Comparison of ENCODE assay signal across 16 cellular contexts in genomic region chr15:31381801-31382692, GRCh38. TPM values are rescaled to one million over a fixed set of nuclear protein-coding genes. Genes with fewer than 3 reads are reported as not detected.
DNase-seq lines count a peak whose midpoint lies in the region; ATAC-seq, FAIRE-seq and TF ChIP-seq lines count a peak whose summit lies in the region.
"Had no signal": no experiment of that assay in that cellular context is flagged by ENCODE, and none has a peak within 500 bp of the region (broad histone marks: within the 10 kb centered on the region; RNA-seq: fewer than 3 reads in every experiment).

No MANE protein-coding gene starts in this region.

- no peak overlapping the region for H3K56ac ChIP-seq in H1 (replicated peaks; ENCODE audit: insufficient read length, low read depth, low read length)

- ATAC-seq in A549 = peak; percentile 25 to 49; a peak in 3 of 6 replicates
- no peak; the same call in 2 of the 3 replicates for ATAC-seq in DND-41 (ENCODE audit: insufficient read depth, low read depth)
- no peak for ATAC-seq in GM18907 (IDR thresholded peaks at IDR 0.05; ENCODE audit: unreplicated experiment)
- ATAC-seq in HG03139 (IDR thresholded peaks at IDR 0.05; ENCODE audit: unreplicated experiment) = no peak
- no peak for ATAC-seq in GM21367 (IDR thresholded peaks at IDR 0.05; ENCODE audit: unreplicated experiment)

- peaks cover 48% of the 10 kb centered on the region for H3K36me3 ChIP-seq in DND-41 (ENCODE audit: insufficient read depth, low read length)
- H3K36me3 ChIP-seq in H1 (ENCODE audit: control insufficient read depth in 2 of 4, insufficient read depth in 4 of 4, low read length in 3 of 4) = peaks cover 0 to 5% (median 0%) of the 10 kb centered on the region in 4 experiments; a peak in 1 of 8 replicates
- H3K36me3 ChIP-seq in mucosa of rectum (ENCODE audit: control insufficient read depth in 2 of 2, insufficient read depth in 2 of 2, low read length in 2 of 2) = peaks cover 8 to 31% of the 10 kb centered on the region in 2 donors

- TF ChIP-seq EP300 in A549 (IDR thresholded peaks at IDR 0.05) (no peak), H1 (IDR thresholded peaks at IDR 0.05; ENCODE audit: borderline replicate concordance in 1 of 2, low read depth in 2 of 2, low read length in 2 of 2) (no peak)

- H2BK15ac ChIP-seq in H1 (ENCODE audit: low read length) = peak overlapping the region; percentile 8; the same call in 1 of the 2 replicates

- H3K9ac ChIP-seq in DND-41 (ENCODE audit: low read depth, low read length) (no peak overlapping the region), H1 (replicated peaks in 1 of 4; ENCODE audit: extremely low read depth in 1 of 4, low read depth in 3 of 4, low read length in 3 of 4) (no peak overlapping the region; a peak in 2 of 7 replicates), mucosa of rectum (ENCODE audit: low read depth in 1 of 2, low read length in 2 of 2) (no peak overlapping the region)

- DNase-seq in A549 (ENCODE audit: low read depth in 1 of 2, low spot score in 1 of 2) (no peak), DND-41 (no peak), H1 (ENCODE audit: low read depth in 1 of 2, low spot score in 2 of 2) (no peak), OCI-M2 (lab: John Stamatoyannopoulos, UW; ENCODE audit: unreplicated experiment) (no peak)
- DNase-seq: activated CD4-positive, alpha-beta T cell treated with anti-CD3 and anti-CD28 coated beads, Interleukin-2, amount 50 U/mL, for 48 hours; NCI-H1436 treated with DMSO at 0.1 percent for 48 hours; NCI-H524 treated with DMSO at 0.1 percent for 48 hours; retina; stimulated activated CD4-positive, alpha-beta T cell treated with anti-CD3 and anti-CD28 coated beads, Interleukin-4, amount 100 ng/mL, for 24 hours; stimulated activated naive CD4-positive, alpha-beta T cell had no signal

- peaks cover 25% of the 10 kb centered on the region for H4K20me1 ChIP-seq in DND-41 (ENCODE audit: insufficient read depth, low read length)
- no peaks in the 10 kb centered on the region for H4K20me1 ChIP-seq in H1 (replicated peaks in 1 of 2; ENCODE audit: control insufficient read depth in 1 of 2, insufficient read depth in 2 of 2, low read length in 2 of 2)

- no peak overlapping the region for H3K14ac ChIP-seq in H1 (ENCODE audit: insufficient read length)

- TF ChIP-seq RAD21 in A549 (conservative IDR thresholded peaks at IDR 0.05 in 1 of 2, IDR thresholded peaks at IDR 0.05 in 1 of 2) (no peak), H1 (IDR thresholded peaks at IDR 0.05 in 1 of 2, conservative IDR thresholded peaks at IDR 0.05 in 1 of 2; ENCODE audit: low read depth in 2 of 2, low read length in 2 of 2) (no peak)

- CTCF ChIA-PET in A549 (lab: Yijun Ruan, JAX) = interaction anchor here (1.1 to 2.3 kb wide), 8 partner anchors 8 to 596 kb away, joined by 3 to 10 read pairs (median 4); no protein-coding TSS in a partner anchor
- CTCF ChIA-PET in H1 (lab: Charles Lee; ENCODE audit: partially characterized antibody) = interaction anchor here (0.6 to 2.5 kb wide), 8 partner anchors 8 to 182 kb away, joined by 3 to 7 read pairs (median 3); no protein-coding TSS in a partner anchor

- H2AK5ac ChIP-seq in H1 (ENCODE audit: low read depth, low read length) = no peak overlapping the region

- H3K9me3 ChIP-seq in A549 (no peaks in the 10 kb centered on the region), DND-41 (ENCODE audit: insufficient read depth, low read length, severe bottlenecking) (no peaks in the 10 kb centered on the region), H1 (ENCODE audit: insufficient read depth in 2 of 2, low read depth in 1 of 2, low read length in 1 of 2) (no peaks in the 10 kb centered on the region), mucosa of rectum (ENCODE audit: control insufficient read depth in 2 of 2, low read length in 2 of 2) (no peaks in the 10 kb centered on the region)

- no peak overlapping the region for H2BK120ac ChIP-seq in H1 (replicated peaks; ENCODE audit: low read depth, low read length)

- H2AFZ ChIP-seq in DND-41 (ENCODE audit: low read depth, low read length) = no peak overlapping the region
- H2AFZ ChIP-seq in H1 (ENCODE audit: low read length) = no peak overlapping the region

- no peak overlapping the region for H3K23ac ChIP-seq in H1 (ENCODE audit: insufficient read length)

- H3K4me2 ChIP-seq in A549 (no peak overlapping the region), DND-41 (ENCODE audit: insufficient read depth, low read length) (no peak overlapping the region), H1 (ENCODE audit: insufficient read depth in 1 of 2, low read depth in 2 of 2, low read length in 2 of 2) (no peak overlapping the region)

- no peak overlapping the region for H4K91ac ChIP-seq in H1 (replicated peaks; ENCODE audit: insufficient read length, low read length)

- no peaks in the 10 kb centered on the region; the same call in 1 of the 2 replicates for H3K79me1 ChIP-seq in H1 (ENCODE audit: low read depth, low read length)

- H3K18ac ChIP-seq in H1 (ENCODE audit: extremely low read depth, low read length) = no peak overlapping the region

- H3K27me3 ChIP-seq in DND-41 (ENCODE audit: insufficient read depth, low read length, poor library complexity) (no peaks in the 10 kb centered on the region), H1 (replicated peaks in 1 of 4; ENCODE audit: control insufficient read depth in 3 of 4, extremely low read depth in 1 of 4, insufficient read depth in 3 of 4, low read length in 3 of 4) (no peaks in the 10 kb centered on the region), mucosa of rectum (ENCODE audit: control insufficient read depth in 2 of 2, insufficient read depth in 2 of 2, low read length in 2 of 2) (no peaks in the 10 kb centered on the region)

- H3K4me1 ChIP-seq in A549 = peaks cover 13% of the 10 kb centered on the region; the same call in 2 of the 3 replicates
- peaks cover 15% of the 10 kb centered on the region for H3K4me1 ChIP-seq in DND-41 (ENCODE audit: insufficient read depth, low read length)
- H3K4me1 ChIP-seq in H1 (replicated peaks in 1 of 4; ENCODE audit: control insufficient read depth in 3 of 4, insufficient read depth in 4 of 4, low read length in 3 of 4) = peaks cover 0 to 6% (median 0%) of the 10 kb centered on the region in 4 experiments; a peak in 2 of 7 replicates
- peaks cover 20 to 25% of the 10 kb centered on the region in 2 donors for H3K4me1 ChIP-seq in mucosa of rectum (ENCODE audit: control insufficient read depth in 2 of 2, insufficient read depth in 2 of 2, low read length in 2 of 2)

- H3K27ac ChIP-seq in A549 (peak overlapping the region in 1 of 2 experiments; percentile 66; a peak in 3 of 6 replicates), DND-41 (ENCODE audit: low read length) (peak overlapping the region; percentile 47), H1 (ENCODE audit: low read depth, low read length) (no peak overlapping the region), mucosa of rectum (ENCODE audit: low read depth in 2 of 2, low read length in 2 of 2) (peak overlapping the region; percentile 4 to 24)

- H3K4ac ChIP-seq in H1 (replicated peaks; ENCODE audit: insufficient read length, low read depth, low read length) = no peak overlapping the region

- H2BK5ac ChIP-seq in H1 (ENCODE audit: low read depth, low read length) = 0 out of 2 replicates have a peak overlapping the region, but pooled peaks have one; percentile 66

- H3K79me2 ChIP-seq in DND-41 (ENCODE audit: insufficient read depth, low read length) = peaks cover 7% of the 10 kb centered on the region; the same call in 1 of the 2 replicates
- no peaks in the 10 kb centered on the region for H3K79me2 ChIP-seq in H1 (ENCODE audit: control insufficient read depth in 1 of 2, insufficient read depth in 2 of 2, low read length in 2 of 2)

- H3K4me3 ChIP-seq in A549 (no peak overlapping the region), DND-41 (ENCODE audit: low read depth in 1 of 2, low read length in 2 of 2) (no peak overlapping the region), H1 (ENCODE audit: extremely low read depth in 1 of 4, insufficient read depth in 2 of 4, low read depth in 3 of 4, low read length in 4 of 4) (no peak overlapping the region), mucosa of rectum (ENCODE audit: low read length in 2 of 2) (no peak overlapping the region)

- TF ChIP-seq CTCF in A549 (IDR thresholded peaks at IDR 0.05) (no peak), DND-41 (IDR thresholded peaks at IDR 0.05; ENCODE audit: borderline replicate concordance, extremely low read depth, low read length, poor library complexity, severe bottlenecking) (no peak), H1 (IDR thresholded peaks at IDR 0.05; ENCODE audit: control extremely low read depth in 1 of 3, insufficient read depth in 1 of 3, low read depth in 1 of 3, low read length in 3 of 3) (no peak)

- WGBS in A549 (ENCODE audit: missing lambda C conversion rate) = 87% methylated on average over 10 of the region's 10 CpGs
- 89% methylated on average over 10 of the region's 10 CpGs; no CpG with 5 or more reads in 1 of the 2 experiments for WGBS in H1 (ENCODE audit: extremely low coverage in 1 of 2, insufficient coverage in 1 of 2, insufficient read length in 1 of 2, insufficient replicate concordance in 2 of 2, low coverage in 1 of 2, low lambda C conversion rate in 2 of 2, missing lambda C conversion rate in 1 of 2), 2 experiments

- no peak overlapping the region for H4K5ac ChIP-seq in H1 (ENCODE audit: insufficient read length, low read depth, low read length)

- H4K8ac ChIP-seq in H1 (ENCODE audit: extremely low read depth, insufficient read depth, low read length) = no peak overlapping the region

- POLR2A ChIA-PET in A549 (lab: Yijun Ruan, JAX) = interaction anchor here (0.8 to 1.0 kb wide), 2 partner anchors 10 kb away, joined by 3 read pairs; no protein-coding TSS in a partner anchor
- POLR2A ChIA-PET in H1 (lab: Charles Lee; ENCODE audit: partially characterized antibody) = no interaction called here

- no peak overlapping the region for H2BK20ac ChIP-seq in H1 (ENCODE audit: low read length)

- no peak overlapping the region for H2BK12ac ChIP-seq in H1 (ENCODE audit: low read depth, low read length)

- FAIRE-seq in A549 (lab: Jason Lieb, UNC) = no peak
- FAIRE-seq in H1 (lab: Jason Lieb, UNC) = no peak
- FAIRE-seq: GM12892, RCC 7860 had no signal

- TF ChIP-seq POLR2A in A549 (IDR thresholded peaks at IDR 0.05; ENCODE audit: low read length) (no peak), H1 (IDR thresholded peaks at IDR 0.05; ENCODE audit: control extremely low read depth in 1 of 2, low read depth in 2 of 2, low read length in 2 of 2) (no peak)

- H3K23me2 ChIP-seq in H1 (ENCODE audit: low read depth, low read length) = no peaks in the 10 kb centered on the region

RNA-seq across cellular contexts. Expression of gene KLF13, which starts 55.4 kb away (rescaled TPM):
- polyA plus RNA-seq in A549 (2011; rRNA removed) (53.5 and 67.0 TPM in 2 replicates), A549 (2017; fragmentation: RNase III; extraction: RNeasy Plus Mini Kit Qiagen cat#74134 plus additional on column Dnase treatment) (42.7 to 53.5 TPM (median 52.5 TPM) in 3 replicates), H1 (2011; rRNA removed) (15.7 and 18.3 TPM in 2 replicates)
- 15.0 and 19.2 TPM in 2 replicates for polyA plus RNA-seq in A549 (2012; cell fraction: cytosol; rRNA removed)
- 14.2 and 14.3 TPM in 2 replicates for polyA plus RNA-seq in A549 (2012; cell fraction: nucleus; rRNA removed)
- polyA minus RNA-seq in A549 (2011; rRNA and poly(A)+ RNA removed) = 38.8 and 42.3 TPM in 2 replicates
- 32.4 and 33.4 TPM in 2 replicates for total RNA-seq in H1 (2021; fragmentation: NEBNext Ultra II Directional; extraction: Animal tissue kit (Norgen Biotek cat#: 25700))
- 16.2 TPM for polyA plus RNA-seq in H1 (2011; cell fraction: cytosol; rRNA removed)
- polyA plus RNA-seq in H1 (2011; cell fraction: nucleus; rRNA removed) = 17.3 TPM
- 21.5 to 39.3 TPM (median 24.4 TPM) in 4 replicates for polyA plus RNA-seq in H1 (2012, experiment 1 of 2)
- polyA plus RNA-seq in H1 (2012, experiment 2 of 2) = 13.0 TPM
- 34.5 TPM for polyA plus RNA-seq in H1 (2013, experiment 1 of 2)
- 37.8 TPM for polyA plus RNA-seq in H1 (2013, experiment 2 of 2)
- polyA minus RNA-seq in H1 (2011; rRNA and poly(A)+ RNA removed) = 15.4 and 21.4 TPM in 2 replicates
- 21.7 TPM for polyA minus RNA-seq in H1 (2011; cell fraction: cytosol; rRNA and poly(A)+ RNA removed)
- polyA minus RNA-seq in H1 (2011; cell fraction: nucleus; rRNA and poly(A)+ RNA removed) = 10.9 TPM

Comparison
In these comparisons a context has a peak if more than half of its experiments do, and no peak if none do; other contexts are left out.
1. ATAC-seq: peak in A549 (2 of 2); none in DND-41 (single experiment), GM18907 (single experiment), HG03139 (single experiment) and GM21367 (single experiment).